In genomic region chr17:21698437-21699075, GRCh38 we compare ENCODE assay signal across 16 cellular contexts. TPM values are rescaled to one million over a fixed set of nuclear protein-coding genes. Genes with fewer than 3 reads are reported as not detected.
A peak's percentile ranks its signal among the peaks of the same experiment; 100 is the strongest.
DNase-seq lines count a peak whose midpoint lies in the region; ATAC-seq and TF ChIP-seq lines count a peak whose summit lies in the region.
"Not testable (repeated sequence)": the region's sequence is repeated elsewhere in the genome, so short reads cannot be mapped to it uniquely, and the experiment has no call there.
"Had no signal": no experiment of that assay in that cellular context is flagged by ENCODE, and none has a peak within 500 bp of the region (broad histone marks: within the 10 kb centered on the region; RNA-seq: fewer than 3 reads in every experiment).

No MANE protein-coding gene starts in this region.

- not testable (repeated sequence) for H3K27me3 Mint-ChIP-seq in chondrocyte (ENCODE audit: low read depth); natural killer cell treated with Interleukin-12 subunit alpha and Interleukin-12 subunit beta and Interleukin-15 and Interleukin-18, amount 100 ng/mL, for 72 hours

- H3K27ac ChIP-seq in PC-3 (ENCODE audit: low read length); sigmoid colon: not testable (repeated sequence)

- intact Hi-C loops in PC-3 (cut with micrococcal nuclease); left colon (cut with DNase I, micrococcal nuclease); sigmoid colon (cut with DNase I): not testable (repeated sequence)

- not testable (repeated sequence) for TF ChIP-seq EP300 in sigmoid colon (IDR thresholded peaks at IDR 0.05)

- not testable (repeated sequence) for H3K36me3 ChIP-seq in PC-3 (ENCODE audit: low read depth, low read length); sigmoid colon

- POLR2A ChIA-PET in PC-3 (lab: Charles Lee; ENCODE audit: unreplicated experiment), result not testable (repeated sequence)

- DNase-seq in M059J (ENCODE audit: low read depth), result peak; percentile 36
- peak; percentile 50 for DNase-seq in PC-3
- peak; percentile 91 for DNase-seq in chondrocyte (ENCODE audit: low spot score)
- DNase-seq in left colon, result not testable (repeated sequence)
- peak; percentile 51 for DNase-seq in natural killer cell treated with Interleukin-12 subunit alpha and Interleukin-12 subunit beta and Interleukin-15 and Interleukin-18, amount 100 ng/mL, for 72 hours (ENCODE audit: low spot score)
- DNase-seq in sigmoid colon, result peak; percentile 57

- H3K4me1 Mint-ChIP-seq in chondrocyte (ENCODE audit: low read depth); natural killer cell treated with Interleukin-12 subunit alpha and Interleukin-12 subunit beta and Interleukin-15 and Interleukin-18, amount 100 ng/mL, for 72 hours (ENCODE audit: low read depth in 2 of 2): not testable (repeated sequence)

- not testable (repeated sequence) for H2AFZ ChIP-seq in PC-3 (ENCODE audit: low read length)

- H3K9ac ChIP-seq in PC-3 (ENCODE audit: low read length), result not testable (repeated sequence)

- H3K9me3 ChIP-seq in PC-3 (ENCODE audit: low read length); sigmoid colon: not testable (repeated sequence)

- H3K4me2 ChIP-seq in PC-3 (ENCODE audit: low read length), result not testable (repeated sequence)

- not testable (repeated sequence) for H3K4me3 Mint-ChIP-seq in chondrocyte (ENCODE audit: unreplicated experiment); natural killer cell treated with Interleukin-12 subunit alpha and Interleukin-12 subunit beta and Interleukin-15 and Interleukin-18, amount 100 ng/mL, for 72 hours

- H4K20me1 ChIP-seq in PC-3 (ENCODE audit: low read length), result not testable (repeated sequence)

- H3K79me2 ChIP-seq in PC-3 (ENCODE audit: low read length), result not testable (repeated sequence)

- H3F3A ChIP-seq in PC-3 (ENCODE audit: low read length, unreplicated experiment), result not testable (repeated sequence)

- H3K9me3 Mint-ChIP-seq in chondrocyte (ENCODE audit: low read depth), result peaks cover 24% of the 10 kb centered on the region
- H3K9me3 Mint-ChIP-seq in natural killer cell treated with Interleukin-12 subunit alpha and Interleukin-12 subunit beta and Interleukin-15 and Interleukin-18, amount 100 ng/mL, for 72 hours, result not testable (repeated sequence)

- BruUV-seq in PC-3 (replicated peaks; lab: Mats Ljungman, UMichigan), result not testable (repeated sequence)

- not testable (repeated sequence) for H3K9me2 ChIP-seq in PC-3 (replicated peaks; ENCODE audit: low read length)

- not testable (repeated sequence) for H3K36me3 Mint-ChIP-seq in chondrocyte (ENCODE audit: low read depth); natural killer cell treated with Interleukin-12 subunit alpha and Interleukin-12 subunit beta and Interleukin-15 and Interleukin-18, amount 100 ng/mL, for 72 hours

- not testable (repeated sequence) for TF ChIP-seq CTCF in PC-3 (conservative IDR thresholded peaks at IDR 0.05; ENCODE audit: low read depth, low read length); chondrocyte (IDR thresholded peaks at IDR 0.05); sigmoid colon (IDR thresholded peaks at IDR 0.05)

- WGBS in sigmoid colon, 2 donors, result 72 to 84% methylated on average over 20 of the region's 20 CpGs

- not testable (repeated sequence) for H3K27ac Mint-ChIP-seq in chondrocyte (ENCODE audit: unreplicated experiment); natural killer cell treated with Interleukin-12 subunit alpha and Interleukin-12 subunit beta and Interleukin-15 and Interleukin-18, amount 100 ng/mL, for 72 hours

- CTCF ChIA-PET in PC-3 (lab: Charles Lee), result not testable (repeated sequence)

- not testable (repeated sequence) for H3K4me3 ChIP-seq in PC-3 (ENCODE audit: low read length); sigmoid colon

- H3K4me1 ChIP-seq in PC-3 (ENCODE audit: insufficient read depth, low read length); sigmoid colon: not testable (repeated sequence)

- H3K27me3 ChIP-seq in PC-3 (ENCODE audit: low read length); sigmoid colon: not testable (repeated sequence)

- not testable (repeated sequence) for ATAC-seq in PC-3; natural killer cell treated with Interleukin-12 subunit alpha and Interleukin-12 subunit beta and Interleukin-15 and Interleukin-18, amount 100 ng/mL, for 72 hours
- peak; percentile 48 for ATAC-seq in left colon

- not testable (repeated sequence) for TF ChIP-seq POLR2A in sigmoid colon (IDR thresholded peaks at IDR 0.05)

RNA-seq across cellular contexts. Expression of gene KCNJ18, which starts 6.2 kb away (rescaled TPM):
- total RNA-seq in M059J (2014; rRNA removed; shearing (Covaris generic)), result not detected in 2 replicates
- 0.12 and 0.51 TPM in 2 replicates for total RNA-seq in PC-3 (2014; rRNA removed)
- total RNA-seq in chondrocyte, result not detected in 3 replicates
- total RNA-seq in left colon, result not detected
- not detected for total RNA-seq in natural killer cell treated with Interleukin-12 subunit alpha and Interleukin-12 subunit beta and Interleukin-15 and Interleukin-18, amount 100 ng/mL, for 72 hours
- under 1 TPM in 1 of 4 donors, not detected in 3; 0.54 TPM for total RNA-seq in sigmoid colon
- not detected for polyA plus RNA-seq in sigmoid colon
- total RNA-seq: A172; A673; Caco-2; CD4-positive, CD25-positive, alpha-beta regulatory T cell; CD8-positive, alpha-beta T cell; GM12878; GM23248; H1; H7 had no signal
- polyA plus RNA-seq: BJ; CD4-positive, CD25-positive, alpha-beta regulatory T cell; GM12878; GM23248; H1 had no signal
